ENCODE assay signal across 22 cellular contexts in genomic region chr6:69423785-69424184, GRCh38.
DNase-seq lines count a peak whose midpoint lies in the region; ATAC-seq and TF ChIP-seq lines count a peak whose summit lies in the region.
"Had no signal": no experiment of that assay in that cellular context is flagged by ENCODE, and none has a peak within 500 bp of the region (broad histone marks: within the 10 kb centered on the region; RNA-seq: fewer than 3 reads in every experiment).

No MANE protein-coding gene starts in this region.

- no peak overlapping the region for H3K27ac ChIP-seq in MM.1S (ENCODE audit: low read length)
- H3K27ac ChIP-seq in neural cell (ENCODE audit: low read length), result peak overlapping the region; percentile 77
- H3K27ac ChIP-seq in suprapubic skin, result no peak overlapping the region
- H3K27ac ChIP-seq: BLaER1 had no signal

- H4K20me1 ChIP-seq in MM.1S (ENCODE audit: insufficient read depth, low read length), result no peaks in the 10 kb centered on the region
- no peaks in the 10 kb centered on the region for H4K20me1 ChIP-seq in neural cell (ENCODE audit: insufficient read depth)
- H4K20me1 ChIP-seq: BLaER1 had no signal

- H3K4me1 Mint-ChIP-seq in brain (peaks cover 61% of the 10 kb centered on the region), T-cell (no peaks in the 10 kb centered on the region)
- H3K4me1 Mint-ChIP-seq: CD14-positive monocyte; CD4-positive, alpha-beta memory T cell; CD4-positive, CD25-positive, alpha-beta regulatory T cell; CD8-positive, alpha-beta memory T cell had no signal

- H3K9me3 Mint-ChIP-seq in brain, result no peaks in the 10 kb centered on the region
- H3K9me3 Mint-ChIP-seq in T-cell, result peaks cover 0 to 4% (median 0%) of the 10 kb centered on the region in 3 donors

- no peaks in the 10 kb centered on the region for H3F3A ChIP-seq in MM.1S (ENCODE audit: insufficient read depth, low read length)
- H3F3A ChIP-seq in neural cell (ENCODE audit: insufficient read depth, low read length, poor library complexity, severe bottlenecking), result peaks cover 3% of the 10 kb centered on the region

- ATAC-seq in T-cell (replicated peaks in 1 of 4), result no peak
- ATAC-seq: GM12878 had no signal

- H2AFZ ChIP-seq in MM.1S (ENCODE audit: low read length) (no peak overlapping the region), neural cell (ENCODE audit: low read depth, low read length) (no peak overlapping the region)

- H3K36me3 ChIP-seq in MM.1S (replicated peaks; ENCODE audit: insufficient read depth, low read length), result no peaks in the 10 kb centered on the region
- H3K36me3 ChIP-seq in neural cell (ENCODE audit: insufficient read depth, low read length), result no peaks in the 10 kb centered on the region
- H3K36me3 ChIP-seq in suprapubic skin, result no peaks in the 10 kb centered on the region
- H3K36me3 ChIP-seq: BE2C, BLaER1 had no signal

- H3K9ac ChIP-seq in MM.1S (ENCODE audit: low read length) (no peak overlapping the region), neural cell (ENCODE audit: low read length) (no peak overlapping the region)
- H3K9ac ChIP-seq: BLaER1 had no signal

- no peak overlapping the region for H3K4me2 ChIP-seq in MM.1S (ENCODE audit: low read depth, low read length)
- no peak overlapping the region for H3K4me2 ChIP-seq in neural cell (ENCODE audit: low read length)
- H3K4me2 ChIP-seq: BLaER1 had no signal

- no peak for TF ChIP-seq RAD21 in neural cell (conservative IDR thresholded peaks at IDR 0.05)

- H3K36me3 Mint-ChIP-seq in brain, result no peaks in the 10 kb centered on the region
- H3K36me3 Mint-ChIP-seq in T-cell, result no peaks in the 10 kb centered on the region
- H3K36me3 Mint-ChIP-seq: CD14-positive monocyte; CD4-positive, alpha-beta memory T cell; CD4-positive, CD25-positive, alpha-beta regulatory T cell; CD8-positive, alpha-beta memory T cell had no signal

- H3K4me1 ChIP-seq in MM.1S (ENCODE audit: low read length), result peaks cover 7% of the 10 kb centered on the region; the same call in 1 of the 2 replicates
- H3K4me1 ChIP-seq in suprapubic skin, result no peaks in the 10 kb centered on the region
- H3K4me1 ChIP-seq: BLaER1 had no signal

- POLR2A ChIA-PET in T-cell (lab: Charles Lee), result no interaction called here

- TF ChIP-seq POLR2A in suprapubic skin (IDR thresholded peaks at IDR 0.05), result no peak

- H3K4me3 ChIP-seq in MM.1S (ENCODE audit: low read length) (no peak overlapping the region), neural cell (ENCODE audit: low read length) (no peak overlapping the region), suprapubic skin (no peak overlapping the region)
- H3K4me3 ChIP-seq: BLaER1, GM12878 had no signal

- H3K79me2 ChIP-seq in MM.1S (ENCODE audit: low read length) (no peaks in the 10 kb centered on the region), neural cell (replicated peaks; ENCODE audit: insufficient read depth, low read length) (no peaks in the 10 kb centered on the region)

- CTCF ChIA-PET in T-cell (lab: Charles Lee), result no interaction called here

- H3K27me3 Mint-ChIP-seq in brain (no peaks in the 10 kb centered on the region), T-cell (no peaks in the 10 kb centered on the region)
- H3K27me3 Mint-ChIP-seq: CD4-positive, CD25-positive, alpha-beta regulatory T cell; CD8-positive, alpha-beta memory T cell had no signal

- TF ChIP-seq EP300 in neural cell (conservative IDR thresholded peaks at IDR 0.05; ENCODE audit: poor library complexity, severe bottlenecking), result no peak
- no peak for TF ChIP-seq EP300 in suprapubic skin (IDR thresholded peaks at IDR 0.05)

- WGBS in suprapubic skin, result 92% methylated on average over 3 of the region's 3 CpGs

- H3K27me3 ChIP-seq in MM.1S (replicated peaks; ENCODE audit: insufficient read depth, low read length), result no peaks in the 10 kb centered on the region
- H3K27me3 ChIP-seq in neural cell (ENCODE audit: insufficient read depth, low read depth, low read length), result no peaks in the 10 kb centered on the region
- H3K27me3 ChIP-seq in suprapubic skin, result no peaks in the 10 kb centered on the region
- H3K27me3 ChIP-seq: BE2C, BLaER1 had no signal

- TF ChIP-seq CTCF in MM.1S (IDR thresholded peaks at IDR 0.05; ENCODE audit: low read length) (no peak), brain (conservative IDR thresholded peaks at IDR 0.05) (no peak), neural cell (IDR thresholded peaks at IDR 0.05; ENCODE audit: poor library complexity, severe bottlenecking) (no peak), suprapubic skin (IDR thresholded peaks at IDR 0.05) (no peak)

- H3K9me3 ChIP-seq in MM.1S (replicated peaks; ENCODE audit: insufficient read depth, low read length), result no peaks in the 10 kb centered on the region
- H3K9me3 ChIP-seq in neural cell (ENCODE audit: low read length), result no peaks in the 10 kb centered on the region
- H3K9me3 ChIP-seq in suprapubic skin, result no peaks in the 10 kb centered on the region
- H3K9me3 ChIP-seq: BE2C, BLaER1 had no signal

- H3K4me3 Mint-ChIP-seq in brain (no peak overlapping the region), T-cell (no peak overlapping the region)
- H3K4me3 Mint-ChIP-seq: CD14-positive monocyte; CD4-positive, alpha-beta memory T cell; CD8-positive, alpha-beta memory T cell had no signal

- H3K27ac Mint-ChIP-seq in brain, result peak overlapping the region in 4 of 5 experiments; percentile 7 to 86 (median 70)
- H3K27ac Mint-ChIP-seq in T-cell, result no peak overlapping the region
- H3K27ac Mint-ChIP-seq: CD14-positive monocyte; CD4-positive, alpha-beta memory T cell; CD4-positive, CD25-positive, alpha-beta regulatory T cell; CD8-positive, alpha-beta memory T cell had no signal

- DNase-seq in MM.1S (peak; percentile 24), T-cell (no peak), suprapubic skin (ENCODE audit: low spot score in 2 of 2) (no peak), NCI-H1436 (lab: John Stamatoyannopoulos, UW) (no peak)
- DNase-seq: 8988T; ACHN; BE2C; CD4-positive, alpha-beta memory T cell; CD4-positive, CD25-positive, alpha-beta regulatory T cell; CD8-positive, alpha-beta memory T cell; COR-L47; DMS 273 treated with DMSO at 0.1 percent for 48 hours; DMS153; DMS53; DMS79; DND-41; GDM1 had no signal

- no peaks in the 10 kb centered on the region for H3K9me2 ChIP-seq in MM.1S (replicated peaks; ENCODE audit: insufficient read depth, low read length)
- H3K9me2 ChIP-seq in neural cell (ENCODE audit: insufficient read depth, low read length), result no peaks in the 10 kb centered on the region

TF ChIP-seq in neural cell, 6 proteins besides CTCF, POLR2A, EP300 and RAD21:
- TF ChIP-seq POLR2AphosphoS5 (IDR thresholded peaks at IDR 0.05) (no peak), EZH2 (IDR thresholded peaks at IDR 0.05; ENCODE audit: borderline replicate concordance, insufficient read depth, low read length, poor library complexity, severe bottlenecking) (no peak), MXI1 (conservative IDR thresholded peaks at IDR 0.05; ENCODE audit: poor library complexity, severe bottlenecking) (no peak), TAF1 (IDR thresholded peaks at IDR 0.05; ENCODE audit: low read depth) (no peak), SMC3 (conservative IDR thresholded peaks at IDR 0.05; ENCODE audit: poor library complexity) (no peak), REST (IDR thresholded peaks at IDR 0.05; ENCODE audit: borderline replicate concordance) (no peak)

Comparison
In these comparisons a context has a peak if more than half of its experiments do, and no peak if none do; other contexts are left out.
1. H3K27ac Mint-ChIP-seq: peak in brain (4 of 5); none in T-cell (0 of 2).